ENCODE assay signal across 8 cellular contexts in the genomic region with DNA sequence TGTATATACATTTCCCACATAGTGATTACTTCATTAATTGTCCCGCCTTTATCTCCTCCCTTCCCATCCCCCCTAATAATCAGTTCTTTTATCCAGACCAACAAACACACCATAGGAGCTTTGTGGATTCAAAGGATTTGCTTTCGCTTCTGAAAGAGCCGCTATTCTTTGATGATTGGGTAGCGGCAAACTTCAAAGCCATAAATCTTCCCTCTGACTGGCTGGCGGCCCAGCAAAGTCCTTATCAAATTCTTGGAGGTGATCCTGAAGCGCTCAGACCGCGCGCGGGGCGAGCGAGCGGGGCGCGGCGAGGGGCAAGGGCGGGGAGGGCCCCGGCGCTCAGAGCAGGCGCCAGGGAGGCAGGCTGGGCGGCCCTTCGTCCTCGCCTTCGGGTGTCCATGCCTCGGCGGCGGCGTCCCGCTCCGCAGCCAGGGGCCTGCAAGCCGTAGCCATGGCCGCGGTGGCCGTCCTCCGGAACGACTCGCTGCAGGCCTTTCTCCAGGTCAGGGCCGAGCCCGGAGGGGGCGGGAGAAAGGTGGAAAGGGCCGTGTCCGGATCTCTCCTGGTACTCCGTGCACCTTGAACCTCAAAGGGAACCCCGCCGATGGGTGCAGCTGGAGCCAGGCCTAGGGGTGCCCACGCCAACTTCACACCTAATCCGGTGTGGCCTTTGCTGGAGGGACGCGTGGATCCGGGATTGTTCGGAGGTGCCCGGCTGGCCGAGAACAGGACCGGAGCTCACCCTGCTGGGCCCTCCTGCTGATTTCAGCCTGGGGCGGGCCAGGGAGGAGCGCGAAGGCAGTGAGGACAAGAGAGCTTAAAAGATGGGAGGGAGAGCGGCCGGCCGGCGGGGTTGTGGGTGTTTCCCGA. TPM values are rescaled to one million over a fixed set of nuclear protein-coding genes. Genes with fewer than 3 reads are reported as not detected.
A peak's percentile ranks its signal among the peaks of the same experiment; 100 is the strongest.
DNase-seq lines count a peak whose midpoint lies in the region; ATAC-seq and TF ChIP-seq lines count a peak whose summit lies in the region.

Gene SP5 (plus strand): TSS at position 276 of the 870 bp plus-strand sequence. CDS start 176 bp downstream, at position 452.

- H3K79me2 ChIP-seq in neural cell (replicated peaks; ENCODE audit: insufficient read depth, low read length), result no peaks in the 10 kb centered on the region

- H4K20me1 ChIP-seq in neural cell (ENCODE audit: insufficient read depth), result no peaks in the 10 kb centered on the region

- H3K4me3 ChIP-seq in fibroblast of villous mesenchyme (ENCODE audit: low read depth, low read length), result peak within 1 kb of the TSS; percentile 45
- H3K4me3 ChIP-seq in neural cell (ENCODE audit: low read length), result peak within 1 kb of the TSS; percentile 56

- TF ChIP-seq CTCF in fibroblast of villous mesenchyme (IDR thresholded peaks at IDR 0.05; ENCODE audit: insufficient read depth, low read depth, low read length), result no peak
- no peak for TF ChIP-seq CTCF in neural cell (IDR thresholded peaks at IDR 0.05; ENCODE audit: poor library complexity, severe bottlenecking)

- H3K9me3 ChIP-seq in neural cell (ENCODE audit: low read length), result no peaks in the 10 kb centered on the region

- TF ChIP-seq EP300 in neural cell (conservative IDR thresholded peaks at IDR 0.05; ENCODE audit: poor library complexity, severe bottlenecking), result no peak

- DNase-seq in NCI-H146 (lab: John Stamatoyannopoulos, UW) (peak; percentile 30), NCI-H146 treated with DMSO at 0.1 percent for 48 hours (lab: John Stamatoyannopoulos, UW; ENCODE audit: unreplicated experiment) (no peak), NCI-H2171 treated with DMSO at 0.1 percent for 48 hours (lab: John Stamatoyannopoulos, UW) (peak; percentile 78), fibroblast of villous mesenchyme (ENCODE audit: low read depth) (peak; percentile 39), NCI-H1105 (lab: John Stamatoyannopoulos, UW) (no peak)
- DNase-seq in activated T-cell treated with anti-CD3 and anti-CD28 coated beads, Interleukin-2, amount 50 U/mL, for 24 hours, result peak; percentile 54

- H3K9me3 Mint-ChIP-seq in activated T-cell treated with anti-CD3 and anti-CD28 coated beads, Interleukin-2, amount 50 U/mL, for 24 hours, result no peaks in the 10 kb centered on the region

- H3K4me1 Mint-ChIP-seq in activated T-cell treated with anti-CD3 and anti-CD28 coated beads, Interleukin-2, amount 50 U/mL, for 24 hours (ENCODE audit: low read depth), result peaks cover 38% of the 10 kb centered on the region

- no peak within 1 kb of the TSS for H3K4me2 ChIP-seq in neural cell (ENCODE audit: low read length)

- peaks cover 99% of the 10 kb centered on the region for H3K27me3 ChIP-seq in neural cell (ENCODE audit: insufficient read depth, low read depth, low read length)

- ATAC-seq in HG02970 (IDR thresholded peaks at IDR 0.05; ENCODE audit: low FRiP score, unreplicated experiment), result no peak

- H2AFZ ChIP-seq in neural cell (ENCODE audit: low read depth, low read length), result no peak within 1 kb of the TSS

- no peaks in the 10 kb centered on the region for H3F3A ChIP-seq in neural cell (ENCODE audit: insufficient read depth, low read length, poor library complexity, severe bottlenecking)

- no peaks in the 10 kb centered on the region for H3K36me3 Mint-ChIP-seq in activated T-cell treated with anti-CD3 and anti-CD28 coated beads, Interleukin-2, amount 50 U/mL, for 24 hours (ENCODE audit: low read depth)

- H3K27me3 Mint-ChIP-seq in activated T-cell treated with anti-CD3 and anti-CD28 coated beads, Interleukin-2, amount 50 U/mL, for 24 hours, result peaks cover 78% of the 10 kb centered on the region

- TF ChIP-seq RAD21 in neural cell (conservative IDR thresholded peaks at IDR 0.05), result no peak

- H3K9me2 ChIP-seq in neural cell (ENCODE audit: insufficient read depth, low read length), result no peaks in the 10 kb centered on the region

- no peak within 1 kb of the TSS for H3K27ac ChIP-seq in neural cell (ENCODE audit: low read length)

- peak within 1 kb of the TSS; percentile 69 for H3K4me3 Mint-ChIP-seq in activated T-cell treated with anti-CD3 and anti-CD28 coated beads, Interleukin-2, amount 50 U/mL, for 24 hours

- peak within 1 kb of the TSS; percentile 60 for H3K27ac Mint-ChIP-seq in activated T-cell treated with anti-CD3 and anti-CD28 coated beads, Interleukin-2, amount 50 U/mL, for 24 hours

- no peak within 1 kb of the TSS for H3K9ac ChIP-seq in neural cell (ENCODE audit: low read length)

- H3K36me3 ChIP-seq in neural cell (ENCODE audit: insufficient read depth, low read length), result no peaks in the 10 kb centered on the region

TF ChIP-seq in neural cell, 6 proteins besides CTCF, POLR2A, EP300 and RAD21:
- TF ChIP-seq POLR2AphosphoS5 (IDR thresholded peaks at IDR 0.05) (no peak), EZH2 (IDR thresholded peaks at IDR 0.05; ENCODE audit: borderline replicate concordance, insufficient read depth, low read length, poor library complexity, severe bottlenecking) (peak; percentile 93)

RNA-seq across cellular contexts. Expression of gene SP5, which starts in this region (rescaled TPM):
- total RNA-seq in fibroblast of villous mesenchyme, result not detected in 2 replicates
- polyA plus RNA-seq in neural cell, result 0.15 TPM in 1 of 2 replicates, not detected in the other
- not detected in 2 replicates for polyA minus RNA-seq in neural cell

Comparison
In these comparisons a context has a peak if more than half of its experiments do, and no peak if none do; other contexts are left out.
1. DNase-seq: peak in NCI-H146 (single experiment), NCI-H2171 treated with DMSO at 0.1 percent for 48 hours (single experiment) and activated T-cell treated with anti-CD3 and anti-CD28 coated beads, Interleukin-2, amount 50 U/mL, for 24 hours (single experiment); none in NCI-H146 treated with DMSO at 0.1 percent for 48 hours (single experiment) and NCI-H1105 (single experiment).
2. Peak in DNase-seq and H3K4me3 ChIP-seq in fibroblast of villous mesenchyme; RNA of the gene not detected or under 1 TPM.